ENCODE assay signal across 10 cellular contexts in genomic region chr5:163079618-163080017, GRCh38.
A peak's percentile ranks its signal among the peaks of the same experiment; 100 is the strongest.
DNase-seq lines count a peak whose midpoint lies in the region; ATAC-seq, FAIRE-seq and TF ChIP-seq lines count a peak whose summit lies in the region.
"Had no signal": no experiment of that assay in that cellular context is flagged by ENCODE, and none has a peak within 500 bp of the region (broad histone marks: within the 10 kb centered on the region; RNA-seq: fewer than 3 reads in every experiment).

No MANE protein-coding gene starts in this region.

- H4K20me1 ChIP-seq in HCT116 (ENCODE audit: insufficient read depth), result no peaks in the 10 kb centered on the region
- H4K20me1 ChIP-seq in MM.1S (ENCODE audit: insufficient read depth, low read length), result no peaks in the 10 kb centered on the region

- POLR2A ChIA-PET in HCT116 (lab: Charles Lee), result no interaction called here

- ATAC-seq in HCT116, result no peak

- H3K27ac ChIP-seq in HCT116 (ENCODE audit: low read depth, low read length), result no peak overlapping the region
- H3K27ac ChIP-seq in MM.1S (ENCODE audit: low read length), result no peak overlapping the region

- no peak for TF ChIP-seq RAD21 in HCT116 (IDR thresholded peaks at IDR 0.05; ENCODE audit: low read depth)

- no peak for TF ChIP-seq POLR2A in HCT116 (IDR thresholded peaks at IDR 0.05; ENCODE audit: borderline replicate concordance, extremely low read depth, insufficient read depth, insufficient read length)

- DNase-seq in GM18507 (ENCODE audit: extremely low spot score, insufficient read length, low read depth) (no peak), HCT116 (ENCODE audit: low read depth, low spot score) (no peak), MM.1S (peak; percentile 47), epithelial cell of proximal tubule (ENCODE audit: low read depth) (no peak), HK-2 (ENCODE audit: unreplicated experiment) (no peak), NK-92 (lab: John Stamatoyannopoulos, UW; ENCODE audit: unreplicated experiment) (no peak), AG08396 (ENCODE audit: low spot score) (no peak)
- no peak for DNase-seq in activated CD4-positive, alpha-beta T cell treated with anti-CD3 and anti-CD28 coated beads for 4 hours
- DNase-seq: activated T-cell treated with anti-CD3 and anti-CD28 coated beads, Interleukin-2, amount 50 U/mL, for 24 hours; NCI-H1105 treated with DMSO at 0.1 percent for 48 hours had no signal

- TF ChIP-seq CTCF in HCT116 (IDR thresholded peaks at IDR 0.05 in 2 of 3, conservative IDR thresholded peaks at IDR 0.05 in 1 of 3; ENCODE audit: borderline replicate concordance in 1 of 3, insufficient read depth in 1 of 3, low read depth in 2 of 3, low read length in 2 of 3) (peak in 2 of 3 experiments; percentile 39 to 44; a peak in 4 of 6 replicates), MM.1S (IDR thresholded peaks at IDR 0.05; ENCODE audit: low read length) (peak; percentile 66), epithelial cell of proximal tubule (conservative IDR thresholded peaks at IDR 0.05; ENCODE audit: low read depth, low read length) (peak; percentile 35)

- H3F3A ChIP-seq in MM.1S (ENCODE audit: insufficient read depth, low read length), result no peaks in the 10 kb centered on the region

- no peaks in the 10 kb centered on the region for H3K27me3 ChIP-seq in HCT116 (ENCODE audit: insufficient read depth, low read length)
- H3K27me3 ChIP-seq in MM.1S (replicated peaks; ENCODE audit: insufficient read depth, low read length), result no peaks in the 10 kb centered on the region

- H3K4me3 ChIP-seq in HCT116 (replicated peaks in 1 of 2; ENCODE audit: low read depth in 1 of 2, low read length in 2 of 2) (no peak overlapping the region), MM.1S (ENCODE audit: low read length) (no peak overlapping the region), epithelial cell of proximal tubule (ENCODE audit: low read depth, low read length) (no peak overlapping the region)

- no peaks in the 10 kb centered on the region for H3K36me3 ChIP-seq in HCT116 (ENCODE audit: control insufficient read depth in 1 of 2, insufficient read depth in 2 of 2, low read length in 2 of 2)
- H3K36me3 ChIP-seq in MM.1S (replicated peaks; ENCODE audit: insufficient read depth, low read length), result no peaks in the 10 kb centered on the region

- CTCF ChIA-PET in HCT116 (lab: Charles Lee), result interaction anchor here (0.7 to 1.4 kb wide), 3 partner anchors 268 to 536 kb away, joined by 3 to 6 read pairs (median 3); no protein-coding TSS in a partner anchor

- H3K9me3 ChIP-seq in HCT116 (ENCODE audit: control insufficient read depth in 1 of 2, insufficient read depth in 1 of 2, low read depth in 1 of 2, low read length in 2 of 2) (no peaks in the 10 kb centered on the region; a peak in 1 of 4 replicates), MM.1S (replicated peaks; ENCODE audit: insufficient read depth, low read length) (no peaks in the 10 kb centered on the region)

- intact Hi-C loops in HCT116 (cut with micrococcal nuclease), result no loop called here

- no peaks in the 10 kb centered on the region for H3K9me2 ChIP-seq in HCT116 (ENCODE audit: insufficient read depth)
- no peaks in the 10 kb centered on the region for H3K9me2 ChIP-seq in MM.1S (replicated peaks; ENCODE audit: insufficient read depth, low read length)

- peak; percentile 56 for FAIRE-seq in GM18507 (lab: Jason Lieb, UNC)

- RAD21 ChIA-PET in HCT116 (lab: Charles Lee; ENCODE audit: low non-redundant PET in 1 of 2, low total read pairs in 2 of 2, uncharacterized antibody in 2 of 2, unreplicated experiment in 2 of 2), result no interaction called here

- H2AFZ ChIP-seq in HCT116 (ENCODE audit: low read depth, low read length, poor library complexity, severe bottlenecking) (no peak overlapping the region), MM.1S (ENCODE audit: low read length) (no peak overlapping the region)

- H3K4me2 ChIP-seq in HCT116 (ENCODE audit: low read length), result no peak overlapping the region
- no peak overlapping the region for H3K4me2 ChIP-seq in MM.1S (ENCODE audit: low read depth, low read length)

- no TSS peak for BruUV-seq in HCT116 (replicated peaks; lab: Mats Ljungman, UMichigan)

- H3K9ac ChIP-seq in HCT116 (ENCODE audit: low read length) (no peak overlapping the region), MM.1S (ENCODE audit: low read length) (no peak overlapping the region)

- H3K79me2 ChIP-seq in HCT116 (ENCODE audit: insufficient read depth, low read length) (no peaks in the 10 kb centered on the region), MM.1S (ENCODE audit: low read length) (no peaks in the 10 kb centered on the region)

- H3K4me1 ChIP-seq in HCT116 (ENCODE audit: control insufficient read depth in 1 of 2, insufficient read depth in 2 of 2, low read length in 2 of 2), result no peaks in the 10 kb centered on the region
- no peaks in the 10 kb centered on the region for H3K4me1 ChIP-seq in MM.1S (ENCODE audit: low read length)

TF ChIP-seq in HCT116, 20 proteins besides CTCF, POLR2A, EP300 and RAD21:
- no peak for TF ChIP-seq YY1 (IDR thresholded peaks at IDR 0.05; ENCODE audit: extremely low read depth, insufficient replicate concordance, low read depth, low read length)
- TF ChIP-seq ZFX (IDR thresholded peaks at IDR 0.05), result no peak
- no peak for TF ChIP-seq ZBTB33 (IDR thresholded peaks at IDR 0.05; ENCODE audit: extremely low read depth, insufficient replicate concordance, low read length)
- no peak for TF ChIP-seq EZH2phosphoT487 (IDR thresholded peaks at IDR 0.05; ENCODE audit: borderline replicate concordance)
- no peak for TF ChIP-seq SIN3A (IDR thresholded peaks at IDR 0.05; ENCODE audit: low read depth)
- TF ChIP-seq EZH2 (IDR thresholded peaks at IDR 0.05), result no peak
TF ChIP-seq in HCT116: peak in this region for 0.
